8 cellular contexts compared by ENCODE assay signal in genomic region chr21:33641339-33642026, GRCh38. TPM values are rescaled to one million over a fixed set of nuclear protein-coding genes. Genes with fewer than 3 reads are reported as not detected.
DNase-seq lines count a peak whose midpoint lies in the region; ATAC-seq and TF ChIP-seq lines count a peak whose summit lies in the region.

Gene CRYZL1 (minus strand): TSS chr21:33641741. CDS start chr21:33631551, 10,190 bp downstream.

- H3K23ac ChIP-seq in IMR-90 (ENCODE audit: low read depth, low read length): peak within 1 kb of the TSS; percentile 97

- H2BK5ac ChIP-seq in IMR-90 (ENCODE audit: low read depth, low read length, poor library complexity, severe bottlenecking): peak within 1 kb of the TSS; percentile 95

- H3K79me1 ChIP-seq in IMR-90 (ENCODE audit: low read depth in 1 of 2, low read length in 2 of 2): peaks cover 19 to 63% of the 10 kb centered on the region in 2 experiments

- peaks cover 4% of the 10 kb centered on the region; the same call in 1 of the 2 replicates for H3K4me1 ChIP-seq in IMR-90 (ENCODE audit: control insufficient read depth, insufficient read depth, low read length)

- H3K56ac ChIP-seq in IMR-90 (ENCODE audit: extremely low read depth, insufficient read depth, low read length): peak within 1 kb of the TSS; percentile 98

- dilution Hi-C loops in IMR-90 (cut with HindIII; ENCODE audit: low sequenced_read_pairs, unreplicated experiment): no loop called here

- peak; percentile 100 for DNase-seq in DMS 273 (lab: John Stamatoyannopoulos, UW; ENCODE audit: unreplicated experiment)
- peak; percentile 99 for DNase-seq in IMR-90
- DNase-seq in OCI-M1 (lab: John Stamatoyannopoulos, UW): peak; percentile 100
- peak; percentile 100 for DNase-seq in activated T-cell treated with anti-CD3 and anti-CD28 coated beads for 24 hours (ENCODE audit: low read depth)
- peak; percentile 91 for DNase-seq in epidermal melanocyte (ENCODE audit: insufficient read length, low spot score)
- peak; percentile 99 for DNase-seq in middle frontal gyrus (ENCODE audit: extremely low spot score, low spot score)
- peak; percentile 99 to 100 for DNase-seq in stimulated activated CD8-positive, alpha-beta memory T cell treated with anti-CD3 and anti-CD28 coated beads, Interleukin-2, amount 100 ng/mL, for 48 hours (ENCODE audit: low read depth in 2 of 2)

- peak within 1 kb of the TSS; percentile 91 for H3K27ac ChIP-seq in IMR-90 (ENCODE audit: insufficient read depth, low read length)

- H3K4me2 ChIP-seq in IMR-90 (ENCODE audit: low read depth, low read length): peak within 1 kb of the TSS; percentile 94

- ATAC-seq in GM21528 (IDR thresholded peaks at IDR 0.05; ENCODE audit: low FRiP score, unreplicated experiment): peak; percentile 90
- ATAC-seq in IMR-90 (ENCODE audit: low read depth): peak; percentile 82

- H2BK15ac ChIP-seq in IMR-90 (ENCODE audit: low read depth, low read length): peak within 1 kb of the TSS; percentile 72; the same call in 1 of the 3 replicates

- intact Hi-C loops in IMR-90 (cut with micrococcal nuclease): loop anchor here (5.0 kb wide), 1 partner anchor 186 kb away; no protein-coding TSS in a partner anchor

- no peaks in the 10 kb centered on the region for H3K9me3 ChIP-seq in IMR-90 (ENCODE audit: control insufficient read depth, insufficient read depth, low read length)

- peak within 1 kb of the TSS; percentile 71 for H4K5ac ChIP-seq in IMR-90 (ENCODE audit: low read depth, low read length)

- H4K8ac ChIP-seq in IMR-90 (ENCODE audit: low read depth in 2 of 2, low read length in 2 of 2): peak within 1 kb of the TSS; percentile 60 to 99

- TF ChIP-seq CTCF in IMR-90 (conservative IDR thresholded peaks at IDR 0.05; ENCODE audit: low read depth, low read length): no peak

- peak within 1 kb of the TSS; percentile 80 for H2AK5ac ChIP-seq in IMR-90 (ENCODE audit: low read depth, low read length)

- H4K20me1 ChIP-seq in IMR-90 (ENCODE audit: insufficient read depth, low read length): no peaks in the 10 kb centered on the region; the same call in 1 of the 2 replicates

- CTCF ChIA-PET in IMR-90 (lab: Yijun Ruan, JAX): no interaction called here

- BruUV-seq in IMR-90 (replicated peaks; lab: Mats Ljungman, UMichigan): no TSS peak

- no peaks in the 10 kb centered on the region for H3K36me3 ChIP-seq in IMR-90 (ENCODE audit: control insufficient read depth, insufficient read depth, low read length)

- peak within 1 kb of the TSS; percentile 95 for H4K91ac ChIP-seq in IMR-90 (ENCODE audit: insufficient read depth, low read depth, low read length)

- peak within 1 kb of the TSS; percentile 96 for H3K4me3 ChIP-seq in IMR-90 (ENCODE audit: insufficient read depth, low read depth, low read length)

- in situ Hi-C loops in IMR-90 (cut with MboI; ENCODE audit: low sequenced_read_pairs): loop anchor here (10.0 kb wide), 1 partner anchor 243 kb away; no protein-coding TSS in a partner anchor

- peak; percentile 69 for TF ChIP-seq POLR2A in IMR-90 (IDR thresholded peaks at IDR 0.05; ENCODE audit: low read depth, low read length)

- peak within 1 kb of the TSS; percentile 94 for H2BK120ac ChIP-seq in IMR-90 (ENCODE audit: low read depth, low read length)

- no peaks in the 10 kb centered on the region for H3K27me3 ChIP-seq in IMR-90 (ENCODE audit: control insufficient read depth, insufficient read depth, low read length)

- peak within 1 kb of the TSS; percentile 73 for H3K18ac ChIP-seq in IMR-90 (ENCODE audit: low read depth, low read length)

- peak within 1 kb of the TSS; percentile 93 for H3K9ac ChIP-seq in IMR-90 (ENCODE audit: low read depth, low read length)

- H2AFZ ChIP-seq in IMR-90 (replicated peaks; ENCODE audit: low read length, poor library complexity): peak within 1 kb of the TSS; percentile 96

- WGBS in IMR-90 (ENCODE audit: extremely low coverage in 2 of 2, insufficient read length in 1 of 2), 2 experiments: 0% methylated on average over 14 of the region's 38 CpGs; no CpG with 5 or more reads in 1 of the 2 experiments

- TF ChIP-seq RAD21 in IMR-90 (IDR thresholded peaks at IDR 0.05; ENCODE audit: low read length): no peak; the same call in 1 of the 2 replicates

- H2BK20ac ChIP-seq in IMR-90 (ENCODE audit: low read depth, low read length): peak within 1 kb of the TSS; percentile 83

- H2AK9ac ChIP-seq in IMR-90 (replicated peaks; ENCODE audit: low read depth, low read length, poor library complexity): peak within 1 kb of the TSS; percentile 93

- H3K9me1 ChIP-seq in IMR-90 (ENCODE audit: insufficient read depth, low read length): no peaks in the 10 kb centered on the region; the same call in 1 of the 2 replicates

- POLR2A ChIA-PET in IMR-90 (lab: Charles Lee; ENCODE audit: unreplicated experiment): no interaction called here

- peak within 1 kb of the TSS; percentile 98 for H3K4ac ChIP-seq in IMR-90 (ENCODE audit: low read depth, low read length)

- H3K14ac ChIP-seq in IMR-90 (replicated peaks; ENCODE audit: low read depth, low read length): peak within 1 kb of the TSS; percentile 99

TF ChIP-seq in IMR-90, 13 proteins besides CTCF, POLR2A, EP300 and RAD21:
- TF ChIP-seq SMC3 (IDR thresholded peaks at IDR 0.05; ENCODE audit: low read depth, low read length): no peak
- TF ChIP-seq MAFK (IDR thresholded peaks at IDR 0.05; ENCODE audit: low read depth, low read length): no peak
- TF ChIP-seq, protein P1, sequence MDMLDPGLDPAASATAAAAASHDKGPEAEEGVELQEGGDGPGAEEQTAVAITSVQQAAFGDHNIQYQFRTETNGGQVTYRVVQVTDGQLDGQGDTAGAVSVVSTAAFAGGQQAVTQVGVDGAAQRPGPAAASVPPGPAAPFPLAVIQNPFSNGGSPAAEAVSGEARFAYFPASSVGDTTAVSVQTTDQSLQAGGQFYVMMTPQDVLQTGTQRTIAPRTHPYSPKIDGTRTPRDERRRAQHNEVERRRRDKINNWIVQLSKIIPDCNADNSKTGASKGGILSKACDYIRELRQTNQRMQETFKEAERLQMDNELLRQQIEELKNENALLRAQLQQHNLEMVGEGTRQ (IDR thresholded peaks at IDR 0.05; ENCODE audit: low read depth, low read length): peak; percentile 2; the same call in 1 of the 2 replicates
- TF ChIP-seq RFX5 (IDR thresholded peaks at IDR 0.05; ENCODE audit: low read depth, low read length): no peak
- no peak for TF ChIP-seq CHD1 (IDR thresholded peaks at IDR 0.05; ENCODE audit: low read depth, low read length)
- TF ChIP-seq ELK1 (IDR thresholded peaks at IDR 0.05; ENCODE audit: borderline replicate concordance, low read depth, low read length): no peak
- no peak for TF ChIP-seq CEBPB (IDR thresholded peaks at IDR 0.05; ENCODE audit: low read depth, low read length)
- peak; percentile 30; the same call in 1 of the 2 replicates for TF ChIP-seq FOS (IDR thresholded peaks at IDR 0.05; ENCODE audit: low read depth, low read length)

RNA-seq across cellular contexts. Expression of gene CRYZL1, which starts in this region (rescaled TPM):
- 19.9 and 23.1 TPM in 2 replicates for total RNA-seq in IMR-90 (2012; rRNA removed)
- polyA plus RNA-seq in IMR-90 (2012; rRNA removed): 23.7 and 28.5 TPM in 2 replicates
- polyA plus RNA-seq in IMR-90 (2012; cell fraction: cytosol; rRNA removed): 6.0 and 13.5 TPM in 2 replicates
- polyA plus RNA-seq in IMR-90 (2012; cell fraction: nucleus; rRNA removed; ENCODE audit: low replicate concordance): 4.7 and 68.1 TPM in 2 replicates

Comparison
In these comparisons a context has a peak if more than half of its experiments do, and no peak if none do; other contexts are left out.
1. Peak in every context shown above with its lines: DNase-seq, ATAC-seq, H3K4me3 ChIP-seq and H3K27ac ChIP-seq.